ENCODE assay signal across 17 cellular contexts in genomic region chr9:134210908-134211810, GRCh38. TPM values are rescaled to one million over a fixed set of nuclear protein-coding genes. Genes with fewer than 3 reads are reported as not detected.
DNase-seq lines count a peak whose midpoint lies in the region; TF ChIP-seq lines count a peak whose summit lies in the region.
"Had no signal": no experiment of that assay in that cellular context is flagged by ENCODE, and none has a peak within 500 bp of the region (broad histone marks: within the 10 kb centered on the region; RNA-seq: fewer than 3 reads in every experiment).

No MANE protein-coding gene starts in this region.

- H4K91ac ChIP-seq in mesenchymal stem cell (ENCODE audit: low read length): peak overlapping the region; percentile 62

- H2BK15ac ChIP-seq in mesenchymal stem cell (ENCODE audit: low read depth, poor library complexity, severe bottlenecking): peak overlapping the region; percentile 34

- no peak overlapping the region for H3K14ac ChIP-seq in mesenchymal stem cell (ENCODE audit: low read length in 2 of 2)

- H3K18ac ChIP-seq in mesenchymal stem cell (ENCODE audit: low read depth in 1 of 2, low read length in 2 of 2): no peak overlapping the region

- no peak for TF ChIP-seq EP300 in transverse colon (IDR thresholded peaks at IDR 0.05; ENCODE audit: low read depth)

- peak overlapping the region; percentile 53 to 92 for H2BK12ac ChIP-seq in mesenchymal stem cell (ENCODE audit: low read length in 2 of 2)

- H3K4me3 ChIP-seq in mesenchymal stem cell (ENCODE audit: insufficient read depth in 1 of 2, low read depth in 1 of 2, low read length in 2 of 2) (no peak overlapping the region), testis (no peak overlapping the region), transverse colon (no peak overlapping the region)
- H3K4me3 ChIP-seq: coronary artery, HAP-1, lung had no signal

- peak; percentile 49 for DNase-seq in DMS 273 (lab: John Stamatoyannopoulos, UW; ENCODE audit: unreplicated experiment)
- DNase-seq in DMS 273 treated with DMSO at 0.1 percent for 48 hours (lab: John Stamatoyannopoulos, UW): no peak
- DNase-seq in fibroblast of gingiva (ENCODE audit: low read depth): peak; percentile 16
- no peak for DNase-seq in mesenchymal stem cell
- peak; percentile 73 for DNase-seq in testis
- no peak for DNase-seq in NCI-H524 treated with DMSO at 0.1 percent for 48 hours (lab: John Stamatoyannopoulos, UW)
- DNase-seq in NK-92 treated with Interleukin-12 subunit alpha and Interleukin-12 subunit beta, amount 100 ng/mL, for 24 hours (lab: John Stamatoyannopoulos, UW): no peak
- no peak for DNase-seq in transverse colon
- DNase-seq: activated CD4-positive, alpha-beta T cell treated with anti-CD3 and anti-CD28 coated beads, Interleukin-2, amount 50 U/mL, for 1 hour; NCI-H1694; T-helper 17 cell had no signal

- no peak for TF ChIP-seq POLR2A in testis (IDR thresholded peaks at IDR 0.05)
- TF ChIP-seq POLR2A in transverse colon (IDR thresholded peaks at IDR 0.05): no peak

- 85% methylated on average over 22 of the region's 22 CpGs for WGBS in mesenchymal stem cell
- WGBS in testis, 2 donors: 67 to 74% methylated on average over 3 to 22 of the region's 22 CpGs
- WGBS in transverse colon (ENCODE audit: low coverage in 1 of 2), 2 donors: 78 to 100% methylated on average over 1 to 22 of the region's 22 CpGs

- H2AFZ ChIP-seq in mesenchymal stem cell (ENCODE audit: low read depth, low read length): peak overlapping the region; percentile 11

- H3K79me1 ChIP-seq in mesenchymal stem cell (replicated peaks; ENCODE audit: low read length, poor library complexity, severe bottlenecking): no peaks in the 10 kb centered on the region

- H3K27ac ChIP-seq in mesenchymal stem cell (ENCODE audit: low read length, poor library complexity, severe bottlenecking) (no peak overlapping the region), testis (no peak overlapping the region), transverse colon (peak overlapping the region in 1 of 4 donors; percentile 21)
- H3K27ac ChIP-seq: 22Rv1 had no signal

- no peak overlapping the region for H4K8ac ChIP-seq in mesenchymal stem cell (ENCODE audit: low read length)

- H3K36me3 ChIP-seq in mesenchymal stem cell (ENCODE audit: control insufficient read depth in 1 of 2, insufficient read depth in 2 of 2, low read depth in 1 of 2, low read length in 2 of 2): peaks cover 0 to 3% of the 10 kb centered on the region in 2 experiments
- no peaks in the 10 kb centered on the region for H3K36me3 ChIP-seq in testis (ENCODE audit: low read depth, missing control alignments)
- no peaks in the 10 kb centered on the region for H3K36me3 ChIP-seq in transverse colon
- H3K36me3 ChIP-seq: HAP-1 had no signal

- no peak for TF ChIP-seq CTCF in testis (IDR thresholded peaks at IDR 0.05)
- no peak for TF ChIP-seq CTCF in transverse colon (IDR thresholded peaks at IDR 0.05)

- H3K4ac ChIP-seq in mesenchymal stem cell (ENCODE audit: low read depth in 1 of 2, low read length in 2 of 2): no peak overlapping the region

- H2BK5ac ChIP-seq in mesenchymal stem cell (ENCODE audit: low read depth, low read length, poor library complexity, severe bottlenecking): no peak overlapping the region

- no peak overlapping the region for H3K4me2 ChIP-seq in mesenchymal stem cell (ENCODE audit: low read length, poor library complexity, severe bottlenecking)

- no peak overlapping the region for H2AK5ac ChIP-seq in mesenchymal stem cell (ENCODE audit: low read length, severe bottlenecking)

- H3K23ac ChIP-seq in mesenchymal stem cell (ENCODE audit: low read length in 2 of 2): no peak overlapping the region

- in situ Hi-C loops in transverse colon (cut with MboI; ENCODE audit: low pct_ligation_motif_present in 1 of 4, low pct_unique_long_range_greater_than_20kb in 1 of 4, low sequenced_read_pairs in 3 of 4): no loop called here

- H3K27me3 ChIP-seq in mesenchymal stem cell (ENCODE audit: control insufficient read depth in 1 of 2, insufficient read depth in 1 of 2, low read length in 2 of 2) (peaks cover 0 to 8% of the 10 kb centered on the region in 2 experiments), testis (no peaks in the 10 kb centered on the region), transverse colon (no peaks in the 10 kb centered on the region)

- H2BK120ac ChIP-seq in mesenchymal stem cell (ENCODE audit: low read depth, low read length): no peak overlapping the region

- peak overlapping the region; percentile 32 for H3K9ac ChIP-seq in mesenchymal stem cell (ENCODE audit: low read length)

- H3K9me3 ChIP-seq in mesenchymal stem cell (ENCODE audit: control insufficient read depth, low read length) (peaks cover 4% of the 10 kb centered on the region), testis (no peaks in the 10 kb centered on the region), transverse colon (no peaks in the 10 kb centered on the region)
- H3K9me3 ChIP-seq: HAP-1 had no signal

- intact Hi-C loops in testis (cut with DNase I; ENCODE audit: low total_unique reads) (no loop called here), transverse colon (cut with DNase I; ENCODE audit: low total_unique reads) (no loop called here)

- H3K4me1 ChIP-seq in mesenchymal stem cell (ENCODE audit: control insufficient read depth, insufficient read depth, low read depth, low read length) (peaks cover 25% of the 10 kb centered on the region), testis (peaks cover 28% of the 10 kb centered on the region), transverse colon (peaks cover 0 to 8% (median 5%) of the 10 kb centered on the region in 4 donors)
- H3K4me1 ChIP-seq: HAP-1 had no signal

RNA-seq across cellular contexts. Expression of gene RNU6ATAC, which starts 46.8 kb away (rescaled TPM):
- polyA plus RNA-seq in mesenchymal stem cell (2013, experiment 1 of 2): not detected
- polyA plus RNA-seq in mesenchymal stem cell (2013, experiment 2 of 2): not detected
- not detected for total RNA-seq in testis
- polyA plus RNA-seq in testis (ENCODE audit: insufficient read depth, low read depth, low replicate concordance): not detected
- not detected for total RNA-seq in transverse colon
- total RNA-seq: frontal cortex, subcutaneous adipose tissue had no signal
- polyA plus RNA-seq: lung had no signal

Comparison
In these comparisons a context has a peak if more than half of its experiments do, and no peak if none do; other contexts are left out.
1. DNase-seq: peak in DMS 273 (single experiment), fibroblast of gingiva (single experiment) and testis (single experiment); none in DMS 273 treated with DMSO at 0.1 percent for 48 hours (single experiment), mesenchymal stem cell (single experiment), NCI-H524 treated with DMSO at 0.1 percent for 48 hours (single experiment), NK-92 treated with Interleukin-12 subunit alpha and Interleukin-12 subunit beta, amount 100 ng/mL, for 24 hours (single experiment) and transverse colon (single experiment).